ENCODE assay signal across 8 cellular contexts in the genomic region with DNA sequence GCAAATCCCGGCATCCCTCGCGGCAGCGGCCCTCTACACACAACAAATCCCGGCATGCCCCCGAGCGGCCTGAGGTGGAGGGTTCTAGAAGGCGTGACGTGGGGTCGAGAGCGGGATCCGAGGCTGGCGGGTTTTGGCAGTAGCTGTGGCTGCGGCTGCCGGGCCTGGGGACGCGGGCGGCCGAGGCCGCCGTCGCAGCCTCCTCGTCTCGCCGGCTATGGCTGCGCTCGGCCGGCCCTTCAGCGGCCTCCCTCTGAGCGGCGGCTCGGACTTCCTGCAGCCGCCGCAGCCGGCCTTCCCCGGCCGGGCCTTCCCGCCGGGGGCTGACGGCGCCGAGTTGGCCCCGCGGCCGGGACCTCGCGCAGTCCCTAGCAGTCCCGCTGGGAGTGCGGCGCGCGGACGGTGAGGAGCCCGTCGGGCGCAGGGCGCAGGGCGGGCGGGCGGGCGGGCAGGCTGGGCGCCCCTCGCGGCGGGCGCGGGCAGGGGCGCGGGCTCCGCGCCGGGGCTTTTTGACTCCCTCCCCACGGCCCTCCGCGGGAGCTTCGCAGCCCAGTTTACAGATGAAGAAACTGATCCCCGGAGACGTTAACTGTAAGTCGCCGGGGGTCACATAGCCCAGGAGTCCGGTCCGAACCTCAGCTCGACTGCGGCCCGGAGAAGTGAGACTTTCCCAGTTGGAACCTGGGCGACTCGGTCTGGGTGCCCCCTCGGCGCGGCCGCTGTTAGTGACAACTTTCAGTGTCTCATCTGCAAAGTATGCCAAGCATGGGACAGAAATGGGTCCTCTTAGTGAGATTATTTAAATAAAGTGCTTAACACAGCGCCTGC. TPM values are rescaled to one million over a fixed set of nuclear protein-coding genes. Genes with fewer than 3 reads are reported as not detected.
DNase-seq lines count a peak whose midpoint lies in the region; ATAC-seq and TF ChIP-seq lines count a peak whose summit lies in the region.

A gene with protein sequence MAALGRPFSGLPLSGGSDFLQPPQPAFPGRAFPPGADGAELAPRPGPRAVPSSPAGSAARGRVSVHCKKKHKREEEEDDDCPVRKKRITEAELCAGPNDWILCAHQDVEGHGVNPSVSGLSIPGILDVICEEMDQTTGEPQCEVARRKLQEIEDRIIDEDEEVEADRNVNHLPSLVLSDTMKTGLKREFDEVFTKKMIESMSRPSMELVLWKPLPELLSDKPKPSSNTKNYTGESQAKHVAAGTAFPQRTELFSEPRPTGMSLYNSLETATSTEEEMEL (plus strand): TSS at position 63 of the 828 bp plus-strand sequence. CDS start 155 bp downstream, at position 218.

- ATAC-seq in GM19372 (IDR thresholded peaks at IDR 0.05; ENCODE audit: low read depth, unreplicated experiment) (peak; percentile 81), HG03521 (IDR thresholded peaks at IDR 0.05; ENCODE audit: unreplicated experiment) (peak; percentile 82), left lung (peak; percentile 98)

- H3K27ac ChIP-seq in left lung, result peak within 1 kb of the TSS; percentile 94 to 100

- intact Hi-C loops in left lung (cut with DNase I), result no loop called here

- TF ChIP-seq CTCF in left lung (IDR thresholded peaks at IDR 0.05), result no peak

- peaks cover 0 to 33% of the 10 kb centered on the region in 2 donors for H3K36me3 ChIP-seq in left lung

- peak within 1 kb of the TSS; percentile 66 to 74 for H3K4me3 ChIP-seq in left lung

- DNase-seq in CD1c-positive myeloid dendritic cell (ENCODE audit: extremely low spot score), result peak; percentile 94
- peak; percentile 98 for DNase-seq in NCI-H69 (lab: John Stamatoyannopoulos, UW)
- DNase-seq in activated CD4-positive, alpha-beta T cell treated with anti-CD3 and anti-CD28 coated beads, Interleukin-2, amount 50 U/mL, for 24 hours (ENCODE audit: low read depth in 1 of 2, low spot score in 1 of 2), result peak; percentile 75 to 92
- peak; percentile 94 for DNase-seq in dedifferentiated amniotic fluid mesenchymal stem cell (ENCODE audit: extremely low spot score)
- DNase-seq in left lung, result peak; percentile 97 to 98
- peak; percentile 90 for DNase-seq in stimulated activated CD4-positive, alpha-beta T cell treated with anti-CD3 and anti-CD28 coated beads, Interleukin-2, amount 100 ng/mL, for 4 hours (ENCODE audit: low read depth)

- no peaks in the 10 kb centered on the region for H3K27me3 ChIP-seq in left lung

- peaks cover 0 to 7% of the 10 kb centered on the region in 2 donors for H3K9me3 ChIP-seq in left lung

- H3K4me1 ChIP-seq in left lung, result peaks cover 7 to 30% of the 10 kb centered on the region in 2 donors

RNA-seq across cellular contexts. Expression of the gene that starts here (rescaled TPM):
- total RNA-seq in left lung, result 10 to 100 TPM; 23.5 to 24.2 TPM

Comparison
In these comparisons a context has a peak if more than half of its experiments do, and no peak if none do; other contexts are left out.
1. Peak in every context shown above with its lines: DNase-seq, ATAC-seq, H3K4me3 ChIP-seq and H3K27ac ChIP-seq.